ENCODE assay signal across 10 cellular contexts in genomic region chr5:14202462-14202861, GRCh38. TPM values are rescaled to one million over a fixed set of nuclear protein-coding genes. Genes with fewer than 3 reads are reported as not detected.
DNase-seq lines count a peak whose midpoint lies in the region; ATAC-seq and TF ChIP-seq lines count a peak whose summit lies in the region.
"Had no signal": no experiment of that assay in that cellular context is flagged by ENCODE, and none has a peak within 500 bp of the region (broad histone marks: within the 10 kb centered on the region; RNA-seq: fewer than 3 reads in every experiment).

No MANE protein-coding gene starts in this region.

- H3K4me1 ChIP-seq in HEK293 (ENCODE audit: control insufficient read depth, insufficient read depth, low read length) (peaks cover 48% of the 10 kb centered on the region), SJCRH30 (peaks cover 12% of the 10 kb centered on the region), transverse colon (peaks cover 36 to 75% (median 57%) of the 10 kb centered on the region in 4 donors)

- peak overlapping the region; percentile 33; the same call in 1 of the 2 replicates for H3K27ac ChIP-seq in HEK293 (ENCODE audit: extremely low read depth, low read depth, low read length)
- H3K27ac ChIP-seq in SJCRH30: peak overlapping the region; percentile 13
- peak overlapping the region; percentile 84 to 88 (median 84) for H3K27ac ChIP-seq in transverse colon

- TF ChIP-seq EP300 in transverse colon (IDR thresholded peaks at IDR 0.05; ENCODE audit: low read depth): no peak

- TF ChIP-seq CTCF in HEK293 (tag by site-specific recombination; IDR thresholded peaks at IDR 0.05) (no peak), fibroblast of pulmonary artery (IDR thresholded peaks at IDR 0.05; ENCODE audit: low read length, missing control alignments) (no peak), transverse colon (IDR thresholded peaks at IDR 0.05) (no peak)

- ATAC-seq in GM19035 (IDR thresholded peaks at IDR 0.05; ENCODE audit: unreplicated experiment): no peak

- DNase-seq in SJCRH30 (peak in 1 of 2 experiments; percentile 47), fibroblast of pulmonary artery (ENCODE audit: low read depth) (peak; percentile 72), transverse colon (peak; percentile 19), LoVo (ENCODE audit: low spot score) (no peak), DMS114 treated with DMSO at 0.1 percent for 48 hours (lab: John Stamatoyannopoulos, UW; ENCODE audit: unreplicated experiment) (no peak)
- DNase-seq: activated CD4-positive, alpha-beta T cell treated with anti-CD3 and anti-CD28 coated beads, Interleukin-2, amount 10 ng/mL, durations not matched to agents 24 days and 14 days; amniotic stem cell; HCEC 1CT had no signal

- TF ChIP-seq POLR2A in transverse colon (IDR thresholded peaks at IDR 0.05): no peak

- in situ Hi-C loops in transverse colon (cut with MboI; ENCODE audit: low pct_ligation_motif_present in 1 of 4, low pct_unique_long_range_greater_than_20kb in 1 of 4, low sequenced_read_pairs in 3 of 4): loop anchor here in 3 of 4 donors (10.0 kb wide), 2 partner anchors 48 to 58 kb away; partner anchors contain the start of gene TRIO (in 2 of the 3)

- no peak overlapping the region for H3K4me3 ChIP-seq in HEK293 (ENCODE audit: low read depth, low read length)
- no peak overlapping the region for H3K4me3 ChIP-seq in SJCRH30
- no peak overlapping the region for H3K4me3 ChIP-seq in fibroblast of pulmonary artery (replicated peaks; ENCODE audit: low read depth, low read length)
- no peak overlapping the region for H3K4me3 ChIP-seq in transverse colon

- H3K9me3 ChIP-seq in HEK293 (ENCODE audit: control insufficient read depth, insufficient read depth, low read depth, low read length) (no peaks in the 10 kb centered on the region), SJCRH30 (replicated peaks) (no peaks in the 10 kb centered on the region), transverse colon (no peaks in the 10 kb centered on the region)

- H3K27me3 ChIP-seq in SJCRH30 (no peaks in the 10 kb centered on the region), transverse colon (no peaks in the 10 kb centered on the region)

- POLR2A ChIA-PET in HEK293 (lab: Yijun Ruan, JAX): interaction anchor here (0.9 to 1.2 kb wide), 2 partner anchors 46 to 59 kb away, joined by 3 read pairs; partner anchors contain the start of gene TRIO

- intact Hi-C loops in transverse colon (cut with DNase I; ENCODE audit: low total_unique reads): no loop called here

- 64 to 74% methylated on average over 6 of the region's 6 CpGs for WGBS in transverse colon (ENCODE audit: low coverage in 1 of 2), 2 donors

- CTCF ChIA-PET in HEK293 (lab: Yijun Ruan, JAX): interaction anchor here (0.6 to 3.2 kb wide), 5 partner anchors 11 to 68 kb away, joined by 3 to 12 read pairs (median 3); no protein-coding TSS in a partner anchor

- H3K36me3 ChIP-seq in HEK293 (ENCODE audit: control insufficient read depth in 2 of 2, insufficient read depth in 1 of 2, low read length in 2 of 2): no peaks in the 10 kb centered on the region; a peak in 1 of 3 replicates
- no peaks in the 10 kb centered on the region for H3K36me3 ChIP-seq in SJCRH30
- no peaks in the 10 kb centered on the region for H3K36me3 ChIP-seq in transverse colon

TF ChIP-seq in HEK293, 187 proteins besides CTCF, POLR2A, EP300 and RAD21 (continues in another document):
- TF ChIP-seq ZNF16 (tag by site-specific recombination; IDR thresholded peaks at IDR 0.05; ENCODE audit: low read depth): no peak
- TF ChIP-seq ZNF426 (tag by site-specific recombination; IDR thresholded peaks at IDR 0.05): no peak
- no peak for TF ChIP-seq ZNF600 (tag by site-specific recombination; IDR thresholded peaks at IDR 0.05)
- TF ChIP-seq SALL2 (tag by site-specific recombination; IDR thresholded peaks at IDR 0.05; ENCODE audit: borderline replicate concordance): no peak
- no peak; the same call in 1 of the 2 replicates for TF ChIP-seq GLI2 (tag by site-specific recombination; IDR thresholded peaks at IDR 0.05; ENCODE audit: borderline replicate concordance, low read depth)
- TF ChIP-seq ZNF24 (tag by site-specific recombination; IDR thresholded peaks at IDR 0.05): no peak
- no peak for TF ChIP-seq ZBTB11 (tag by site-specific recombination; conservative IDR thresholded peaks at IDR 0.05; ENCODE audit: low read depth)
- TF ChIP-seq ZNF362 (tag by site-specific recombination; IDR thresholded peaks at IDR 0.05): no peak
- peak; percentile 20; the same call in 1 of the 2 replicates for TF ChIP-seq ZNF596 (tag by site-specific recombination; IDR thresholded peaks at IDR 0.05)
- no peak for TF ChIP-seq ZNF2 (tag by site-specific recombination; IDR thresholded peaks at IDR 0.05)
- no peak for TF ChIP-seq KLF16 (tag by site-specific recombination; IDR thresholded peaks at IDR 0.05)
- TF ChIP-seq INSM2 (tag by site-specific recombination; IDR thresholded peaks at IDR 0.05): no peak
- no peak for TF ChIP-seq ZSCAN23 (tag by site-specific recombination; IDR thresholded peaks at IDR 0.05)
- peak; percentile 58; the same call in 1 of the 2 replicates for TF ChIP-seq FEZF1 (tag by site-specific recombination; IDR thresholded peaks at IDR 0.05)
- no peak for TF ChIP-seq ZNF335 (tag by site-specific recombination; conservative IDR thresholded peaks at IDR 0.05)
- TF ChIP-seq ZBTB10 (tag by site-specific recombination; IDR thresholded peaks at IDR 0.05): no peak
- TF ChIP-seq ZNF555 (tag by site-specific recombination; conservative IDR thresholded peaks at IDR 0.05): no peak
- no peak for TF ChIP-seq SCRT1 (tag by site-specific recombination; IDR thresholded peaks at IDR 0.05; ENCODE audit: borderline replicate concordance)

RNA-seq across cellular contexts. Expression of gene TRIO, which starts 59.3 kb away (rescaled TPM):
- 67.9 and 82.9 TPM in 2 replicates for total RNA-seq in SJCRH30 (2014; rRNA removed; shearing (Covaris generic))
- 100 to 1,000 TPM; 186 to 388 (median 285) TPM for total RNA-seq in transverse colon

Comparison
In these comparisons a context has a peak if more than half of its experiments do, and no peak if none do; other contexts are left out.
1. H3K27ac ChIP-seq: peak in every context shown above with its lines; median percentile 84 in transverse colon; 33 in HEK293; 13 in SJCRH30.
2. DNase-seq: peak in fibroblast of pulmonary artery (single experiment) and transverse colon (single experiment); none in LoVo (single experiment) and DMS114 treated with DMSO at 0.1 percent for 48 hours (single experiment).